In the genomic region with DNA sequence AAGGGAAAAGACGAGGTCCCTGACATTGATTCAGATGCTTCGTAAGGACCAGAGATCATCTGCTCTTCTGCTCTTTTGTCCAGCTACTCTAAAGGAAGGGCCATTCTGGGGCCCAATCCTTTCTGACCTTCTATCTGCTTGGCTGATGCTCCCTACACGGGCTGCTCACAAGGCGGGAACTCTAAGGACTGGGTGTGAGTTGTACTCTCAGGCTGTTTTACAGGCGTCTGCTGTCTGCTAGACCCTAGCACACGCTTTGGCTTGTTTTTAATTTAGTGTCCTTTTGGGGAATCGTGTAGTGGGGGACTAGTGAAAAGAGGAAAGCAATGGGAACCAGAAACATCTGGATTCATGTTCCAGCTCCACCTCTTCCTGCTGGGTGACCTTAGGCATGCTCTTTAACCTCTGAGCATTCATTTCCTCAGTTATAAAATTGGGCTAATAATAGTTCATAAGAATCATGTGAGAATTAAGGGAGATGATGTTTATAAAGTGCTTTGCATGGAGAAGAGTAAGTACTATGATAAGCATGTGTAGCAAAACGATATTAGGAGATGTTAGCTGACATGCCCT, we compare ENCODE assay signal across 28 cellular contexts.
"Had no signal": no experiment of that assay in that cellular context is flagged by ENCODE, and none has a peak within 500 bp of the region (broad histone marks: within the 10 kb centered on the region; RNA-seq: fewer than 3 reads in every experiment).

No MANE protein-coding gene starts in this region.

- ATAC-seq: activated CD4-positive, alpha-beta T cell treated with anti-CD3 and anti-CD28 coated beads for 36 hours; activated CD8-positive, alpha-beta T cell treated with anti-CD3 and anti-CD28 coated beads for 36 hours; SK-N-SH treated with all-trans-retinoic acid at 6 μM for 48 hours had no signal

- H3K9me3 ChIP-seq: adrenal gland, Peyer's patch, SJSA1 had no signal

- H3K27ac ChIP-seq: Peyer's patch, RWPE1, SJSA1, VCaP had no signal

- H3K27me3 ChIP-seq: adrenal gland, Peyer's patch, SJSA1 had no signal

- H3K36me3 ChIP-seq: adrenal gland, Peyer's patch, SJSA1 had no signal

- H3K4me3 ChIP-seq: adrenal gland, Peyer's patch, SJSA1 had no signal

- DNase-seq: activated CD4-positive, alpha-beta T cell treated with anti-CD3 and anti-CD28 coated beads for 36 hours; activated CD4-positive, CD25-positive, alpha-beta regulatory T cell; activated CD8-positive, alpha-beta memory T cell treated with anti-CD3 and anti-CD28 coated beads, Interleukin-2, amount 50 U/mL, for 4 hours; activated CD8-positive, alpha-beta T cell treated with anti-CD3 and anti-CD28 coated beads for 36 hours; activated naive CD4-positive, alpha-beta T cell treated with anti-CD3 and anti-CD28 coated beads, Interleukin-2, amount 50 U/mL, for 16 hours; activated naive CD8-positive, alpha-beta T cell treated with anti-CD3 and anti-CD28 coated beads, Interleukin-2, amount 10 ng/mL, durations not matched to agents 7 days and 5 days; activated T-cell treated with anti-CD3 and anti-CD28 coated beads, Interleukin-2, amount 50 U/mL, for 1 hour; adrenal gland; anterior cingulate cortex; caudate nucleus; Kasumi-1; KBM-7; NCI-H1048; NCI-H1930; NCI-H2107; NCI-H2171 treated with DMSO at 0.1 percent for 48 hours; NCI-H345; NCI-H510A; NCI-H526 treated with DMSO at 0.1 percent for 48 hours; NK-92 treated with Interleukin-12 subunit alpha and Interleukin-12 subunit beta, amount 100 ng/mL, for 24 hours; OCI-M1; Peyer's patch; SHP77; SW 1271 had no signal

- H3K4me1 ChIP-seq: adrenal gland, Peyer's patch, SJSA1 had no signal
